ENCODE assay signal across 1 cellular context in genomic region chr12:85277900-85278597, GRCh38.
TF ChIP-seq lines count a peak whose summit lies in the region.

No MANE protein-coding gene starts in this region.

TF ChIP-seq in H1, 55 proteins besides CTCF, POLR2A, EP300 and RAD21 (continued from another document):
- 0 out of 2 replicates have a peak, but pooled peaks have one; percentile 26 for TF ChIP-seq RBBP5 (IDR thresholded peaks at IDR 0.05; ENCODE audit: borderline replicate concordance, low read depth, low read length)
- peak; percentile 99 for TF ChIP-seq SUZ12 (IDR thresholded peaks at IDR 0.05; ENCODE audit: low read length)
- TF ChIP-seq POLR2AphosphoS5 (IDR thresholded peaks at IDR 0.05; ENCODE audit: low read depth, low read length): no peak
- TF ChIP-seq CHD1 (IDR thresholded peaks at IDR 0.05; ENCODE audit: low read depth, low read length): no peak
- TF ChIP-seq MAX (IDR thresholded peaks at IDR 0.05): peak; percentile 18; the same call in 1 of the 2 replicates
- TF ChIP-seq RFX5 (IDR thresholded peaks at IDR 0.05; ENCODE audit: borderline replicate concordance, low read depth, low read length): no peak
- TF ChIP-seq CBX8 (IDR thresholded peaks at IDR 0.05; ENCODE audit: borderline replicate concordance, low read depth, low read length): peak; percentile 37; the same call in 1 of the 2 replicates
- TF ChIP-seq EZH2 (IDR thresholded peaks at IDR 0.05; ENCODE audit: low read depth, low read length, severe bottlenecking): peak; percentile 98
- TF ChIP-seq RNF2 (IDR thresholded peaks at IDR 0.05; ENCODE audit: borderline replicate concordance, low read depth, low read length, missing control alignments, poor library complexity, severe bottlenecking): peak; percentile 84
- peak; percentile 100 for TF ChIP-seq ASH2L (IDR thresholded peaks at IDR 0.05; ENCODE audit: low read length)
- 0 out of 2 replicates have a peak, but pooled peaks have one; percentile 30 for TF ChIP-seq YY1 (IDR thresholded peaks at IDR 0.05; ENCODE audit: low read depth, low read length)
